ENCODE assay signal across 8 cellular contexts in the genomic region with DNA sequence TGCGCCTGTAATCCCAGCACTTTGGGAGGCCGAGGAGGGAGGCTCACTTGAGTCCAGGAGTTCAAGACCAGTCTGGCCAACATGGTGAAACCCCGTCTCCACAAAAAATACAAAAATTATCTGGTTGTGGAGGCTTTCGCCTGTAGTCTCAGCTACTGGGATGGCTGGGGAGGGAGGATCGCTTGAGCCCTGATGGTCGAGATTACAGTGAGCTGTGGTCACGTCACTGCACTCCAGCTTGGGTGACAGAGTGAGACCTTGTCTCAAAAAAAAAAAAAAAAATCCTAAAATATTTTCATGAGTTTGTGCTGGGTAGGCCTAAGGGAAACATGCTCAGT. TPM values are rescaled to one million over a fixed set of nuclear protein-coding genes. Genes with fewer than 3 reads are reported as not detected.
DNase-seq lines count a peak whose midpoint lies in the region; ATAC-seq and TF ChIP-seq lines count a peak whose summit lies in the region.
"Not testable (repeated sequence)": the region's sequence is repeated elsewhere in the genome, so short reads cannot be mapped to it uniquely, and the experiment has no call there.

No MANE protein-coding gene starts in this region.

- peak overlapping the region; percentile 66 for H3K27ac Mint-ChIP-seq in Caco-2 (ENCODE audit: unreplicated experiment)
- peak overlapping the region; percentile 71 for H3K27ac Mint-ChIP-seq in activated naive CD8-positive, alpha-beta T cell treated with anti-CD3 and anti-CD28 coated beads, Interleukin-2, amount 50 U/mL, for 24 hours
- not testable (repeated sequence) for H3K27ac Mint-ChIP-seq in type B pancreatic cell

- H3K4me3 ChIP-seq in Caco-2 (ENCODE audit: low read depth, low read length) (peak overlapping the region; percentile 88), SJSA1 (peak overlapping the region; percentile 75), epithelial cell of proximal tubule (ENCODE audit: low read depth, low read length) (peak overlapping the region; percentile 88), left lung (peak overlapping the region; percentile 60 to 92), parathyroid adenoma (ENCODE audit: low read depth, low read length) (peak overlapping the region; percentile 70)

- peak; percentile 7 for ATAC-seq in HG02759 (IDR thresholded peaks at IDR 0.05; ENCODE audit: unreplicated experiment)
- peak; percentile 0 for ATAC-seq in activated naive CD8-positive, alpha-beta T cell treated with anti-CD3 and anti-CD28 coated beads, Interleukin-2, amount 50 U/mL, for 24 hours
- ATAC-seq in left lung: not testable (repeated sequence)

- not testable (repeated sequence) for H3K27me3 Mint-ChIP-seq in Caco-2 (ENCODE audit: insufficient read depth, unreplicated experiment); activated naive CD8-positive, alpha-beta T cell treated with anti-CD3 and anti-CD28 coated beads, Interleukin-2, amount 50 U/mL, for 24 hours; type B pancreatic cell

- not testable (repeated sequence) for H3K9me3 ChIP-seq in Caco-2; SJSA1 (replicated peaks); left lung; parathyroid adenoma (ENCODE audit: control insufficient read depth, low read length)

- H3K36me3 ChIP-seq in Caco-2 (ENCODE audit: control insufficient read depth, insufficient read depth, low read length); SJSA1; left lung; parathyroid adenoma (ENCODE audit: control insufficient read depth, insufficient read depth, low read length): not testable (repeated sequence)

- H3K79me2 ChIP-seq in parathyroid adenoma: not testable (repeated sequence)

- not testable (repeated sequence) for H3K27me3 ChIP-seq in Caco-2 (replicated peaks; ENCODE audit: control insufficient read depth, insufficient read depth, low read length); SJSA1 (replicated peaks); left lung; parathyroid adenoma (ENCODE audit: control insufficient read depth, insufficient read depth, low read length)

- BruUV-seq in Caco-2 (replicated peaks; lab: Mats Ljungman, UMichigan): TSS peak; percentile 92

- POLR2A ChIA-PET in Caco-2 (lab: Charles Lee): interaction anchor here (0.6 kb wide), 3 partner anchors 176 to 501 kb away, joined by 3 to 5 read pairs (median 5); no protein-coding TSS in a partner anchor

- peak overlapping the region; percentile 94 for H2AFZ ChIP-seq in parathyroid adenoma

- not testable (repeated sequence) for H3K27ac ChIP-seq in SJSA1
- H3K27ac ChIP-seq in left lung (peak overlapping the region; percentile 88 to 93), parathyroid adenoma (peak overlapping the region; percentile 80)

- peak overlapping the region; percentile 81 for H3K4me2 ChIP-seq in parathyroid adenoma (ENCODE audit: low read length)

- peak overlapping the region; percentile 81 for H3K4me3 Mint-ChIP-seq in Caco-2 (ENCODE audit: unreplicated experiment)
- H3K4me3 Mint-ChIP-seq in activated naive CD8-positive, alpha-beta T cell treated with anti-CD3 and anti-CD28 coated beads, Interleukin-2, amount 50 U/mL, for 24 hours: peak overlapping the region; percentile 98
- peak overlapping the region; percentile 98 for H3K4me3 Mint-ChIP-seq in type B pancreatic cell

- TF ChIP-seq CTCF in Caco-2 (IDR thresholded peaks at IDR 0.05; ENCODE audit: insufficient read depth in 1 of 2, low read depth in 1 of 2, low read length in 1 of 2, severe bottlenecking in 1 of 2, unreplicated experiment in 1 of 2); epithelial cell of proximal tubule (conservative IDR thresholded peaks at IDR 0.05; ENCODE audit: low read depth, low read length); left lung (IDR thresholded peaks at IDR 0.05); parathyroid adenoma (IDR thresholded peaks at IDR 0.05); type B pancreatic cell (conservative IDR thresholded peaks at IDR 0.05): not testable (repeated sequence)

- H3K36me3 Mint-ChIP-seq in Caco-2 (ENCODE audit: insufficient read depth, unreplicated experiment); activated naive CD8-positive, alpha-beta T cell treated with anti-CD3 and anti-CD28 coated beads, Interleukin-2, amount 50 U/mL, for 24 hours (ENCODE audit: low read depth): not testable (repeated sequence)
- H3K36me3 Mint-ChIP-seq in type B pancreatic cell: peaks cover 12% of the 10 kb centered on the region

- not testable (repeated sequence) for H3K9me3 Mint-ChIP-seq in Caco-2 (ENCODE audit: unreplicated experiment); activated naive CD8-positive, alpha-beta T cell treated with anti-CD3 and anti-CD28 coated beads, Interleukin-2, amount 50 U/mL, for 24 hours; type B pancreatic cell

- H3K4me1 Mint-ChIP-seq in Caco-2 (ENCODE audit: low read depth, unreplicated experiment) (peaks cover 27% of the 10 kb centered on the region), type B pancreatic cell (ENCODE audit: unreplicated experiment) (peaks cover 21% of the 10 kb centered on the region)
- peaks cover 46% of the 10 kb centered on the region for H3K4me1 Mint-ChIP-seq in activated naive CD8-positive, alpha-beta T cell treated with anti-CD3 and anti-CD28 coated beads, Interleukin-2, amount 50 U/mL, for 24 hours

- intact Hi-C loops in Caco-2 (cut with micrococcal nuclease; ENCODE audit: unreplicated experiment): loop anchor here (1.0 to 10.0 kb wide), 4 partner anchors 101 to 527 kb away; partner anchors contain the start of genes C11orf65, CUL5 and NPAT
- intact Hi-C loops in left lung (cut with DNase I): not testable (repeated sequence)

- peak in 1 of 2 experiments; percentile 21 for DNase-seq in Caco-2
- DNase-seq in SJSA1 (ENCODE audit: low read depth in 1 of 2, low spot score in 2 of 2); activated naive CD8-positive, alpha-beta T cell treated with anti-CD3 and anti-CD28 coated beads, Interleukin-2, amount 50 U/mL, for 24 hours; epithelial cell of proximal tubule (ENCODE audit: low read depth); left lung; type B pancreatic cell (ENCODE audit: extremely low spot score, unreplicated experiment): not testable (repeated sequence)

- H3K9ac ChIP-seq in parathyroid adenoma: not testable (repeated sequence)

- CTCF ChIA-PET in Caco-2 (lab: Charles Lee): interaction anchor here (0.7 kb wide), 1 partner anchor 105 kb away, joined by 3 read pairs; no protein-coding TSS in a partner anchor

- peaks cover 13% of the 10 kb centered on the region for H3K4me1 ChIP-seq in Caco-2
- not testable (repeated sequence) for H3K4me1 ChIP-seq in SJSA1 (replicated peaks); parathyroid adenoma
- peaks cover 14 to 40% of the 10 kb centered on the region in 2 donors for H3K4me1 ChIP-seq in left lung

RNA-seq across cellular contexts. Expression of gene ACAT1, which starts 0.5 kb away (rescaled TPM):
- total RNA-seq in Caco-2 (2022) (131 and 134 TPM in 2 replicates), epithelial cell of proximal tubule (76.2 and 87.9 TPM in 2 replicates), left lung (10 to 100 TPM; 69.0 to 70.0 TPM), type B pancreatic cell (ENCODE audit: low replicate concordance) (35.5 and 52.6 TPM in 2 replicates)
- 73.9 and 125 TPM in 2 replicates for total RNA-seq in SJSA1 (2014; rRNA removed; shearing (Covaris generic))
